19 cellular contexts compared by ENCODE assay signal in the genomic region with DNA sequence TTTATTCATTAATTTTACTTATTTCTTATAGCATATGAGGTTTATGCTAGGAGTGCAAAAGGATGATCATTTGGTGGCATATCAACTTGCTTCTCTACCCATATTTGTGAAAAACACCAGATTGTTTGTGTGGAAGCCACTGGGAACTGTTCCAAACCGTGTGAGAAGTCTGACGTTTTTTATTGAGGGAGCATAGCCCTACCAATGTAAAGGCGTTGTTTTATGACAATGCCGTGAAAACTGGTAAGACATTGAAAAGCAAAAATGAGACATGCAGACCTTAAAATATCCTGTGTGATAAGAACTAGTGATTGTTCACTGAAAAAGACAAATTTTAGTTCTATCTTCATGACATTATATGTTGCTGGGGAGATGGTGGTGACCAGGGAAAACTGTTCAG.
"Had no signal": no experiment of that assay in that cellular context is flagged by ENCODE, and none has a peak within 500 bp of the region (broad histone marks: within the 10 kb centered on the region; RNA-seq: fewer than 3 reads in every experiment).

No MANE protein-coding gene starts in this region.

- DNase-seq: colonic mucosa; effector CD8-positive, alpha-beta T cell; endodermal cell; foreskin keratinocyte; hypothalamus; immature natural killer cell; kidney; natural killer cell; occipital lobe; ovary; posterior cingulate gyrus; psoas muscle; right cardiac atrium; sigmoid colon; stimulated activated CD4-positive, alpha-beta T cell treated with anti-CD3 and anti-CD28 coated beads, Interleukin-4, amount 100 ng/mL, for 4 hours; stimulated activated naive CD8-positive, alpha-beta T cell treated with anti-CD3 and anti-CD28 coated beads, Interleukin-15, Interleukin-2, amounts not matched to agents 100 U/mL and 50 U/mL, for 24 hours; substantia nigra; testis; tibial artery had no signal
